ENCODE assay signal across 8 cellular contexts in the genomic region with DNA sequence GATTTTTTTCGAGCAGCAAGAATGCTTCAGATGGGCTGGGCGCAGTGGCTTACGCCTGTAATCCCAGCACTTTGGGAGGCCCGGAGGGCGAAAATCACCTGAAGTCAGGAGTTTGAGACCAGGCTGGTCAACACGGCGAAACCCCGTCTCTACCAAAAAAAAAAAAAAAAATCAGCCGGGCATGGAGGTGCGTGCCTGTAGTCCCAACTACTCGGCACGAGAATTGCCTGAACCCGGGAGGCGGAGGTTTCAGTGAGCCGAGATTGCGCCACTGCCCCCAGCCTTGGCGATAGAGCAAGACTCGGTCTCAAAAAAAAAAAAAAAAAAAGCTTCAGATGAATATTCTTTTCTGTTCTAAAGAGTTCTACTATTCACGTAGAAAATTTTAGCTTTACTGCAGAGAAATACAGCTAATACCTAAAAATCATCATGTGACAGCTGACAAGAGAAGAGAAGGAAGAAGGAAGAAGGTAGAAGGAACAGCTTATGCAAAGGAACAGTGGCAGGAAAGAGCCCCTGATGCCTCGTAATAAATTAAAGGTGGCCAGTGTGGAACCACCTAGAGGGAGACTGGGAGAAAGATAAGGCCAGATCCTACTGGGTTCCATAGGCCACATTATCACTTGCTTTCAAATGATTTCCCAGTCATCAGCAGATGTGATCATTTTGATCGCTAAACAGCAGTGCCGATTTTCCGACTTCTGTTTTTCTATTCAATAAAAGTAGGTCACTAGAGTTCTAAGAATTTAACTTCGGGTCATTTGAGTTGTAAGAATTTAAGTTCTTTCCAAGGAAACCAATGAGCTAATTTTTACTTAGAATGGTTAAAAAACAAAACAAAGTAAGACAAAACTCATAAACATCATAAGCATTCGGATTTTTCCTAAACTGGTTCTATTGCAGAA. TPM values are rescaled to one million over a fixed set of nuclear protein-coding genes. Genes with fewer than 3 reads are reported as not detected.
DNase-seq lines count a peak whose midpoint lies in the region; ATAC-seq and TF ChIP-seq lines count a peak whose summit lies in the region.

No MANE protein-coding gene starts in this region.

- peaks cover 19% of the 10 kb centered on the region for H3K36me3 Mint-ChIP-seq in T-helper 2 cell treated with Interferon-gamma antibody and Interleukin-4, amounts not matched to agents 5 μg/mL and 100 μg/mL, for 36 hours (ENCODE audit: low read depth)
- peaks cover 28% of the 10 kb centered on the region for H3K36me3 Mint-ChIP-seq in activated T-helper 1 cell treated with anti-CD3 and anti-CD28 coated beads, Interleukin-12 subunit alpha, Interleukin-12 subunit beta, Interleukin-2, Interleukin-4 antibody, amounts not matched to agents 30 ng/mL and 10 ng/mL and 1 ng/mL, durations not matched to agents 14 hours and 24 hours and 36 hours (ENCODE audit: low read depth)
- H3K36me3 Mint-ChIP-seq in immature natural killer cell: peaks cover 6 to 8% (median 6%) of the 10 kb centered on the region in 3 donors

- 49 to 51% methylated on average over 25 of the region's 25 CpGs for WGBS in testis, 2 donors

- no peak for DNase-seq in T-helper 2 cell treated with Interferon-gamma antibody and Interleukin-4, amounts not matched to agents 5 μg/mL and 100 μg/mL, for 36 hours (ENCODE audit: low spot score)
- no peak for DNase-seq in T-helper 2 cell
- no peak for DNase-seq in activated T-helper 1 cell treated with anti-CD3 and anti-CD28 coated beads, Interleukin-12 subunit alpha, Interleukin-12 subunit beta, Interleukin-2, Interleukin-4 antibody, amounts not matched to agents 30 ng/mL and 10 ng/mL and 1 ng/mL, durations not matched to agents 14 hours and 24 hours and 36 hours (ENCODE audit: low spot score)
- DNase-seq in immature natural killer cell: no peak
- DNase-seq in testis: no peak
- DNase-seq in NCI-H146 (lab: John Stamatoyannopoulos, UW): no peak

- H3K9me3 Mint-ChIP-seq in T-helper 2 cell treated with Interferon-gamma antibody and Interleukin-4, amounts not matched to agents 5 μg/mL and 100 μg/mL, for 36 hours: no peaks in the 10 kb centered on the region
- H3K9me3 Mint-ChIP-seq in activated T-helper 1 cell treated with anti-CD3 and anti-CD28 coated beads, Interleukin-12 subunit alpha, Interleukin-12 subunit beta, Interleukin-2, Interleukin-4 antibody, amounts not matched to agents 30 ng/mL and 10 ng/mL and 1 ng/mL, durations not matched to agents 14 hours and 24 hours and 36 hours: no peaks in the 10 kb centered on the region
- no peaks in the 10 kb centered on the region for H3K9me3 Mint-ChIP-seq in immature natural killer cell

- peak overlapping the region; percentile 91 to 95 for H3K4me3 ChIP-seq in testis

- intact Hi-C loops in activated T-helper 1 cell treated with anti-CD3 and anti-CD28 coated beads, Interleukin-12 subunit alpha, Interleukin-12 subunit beta, Interleukin-2, Interleukin-4 antibody, amounts not matched to agents 30 ng/mL and 10 ng/mL and 1 ng/mL, durations not matched to agents 14 hours and 24 hours and 36 hours (cut with micrococcal nuclease): loop anchor here (5.0 to 10.0 kb wide), 2 partner anchors 389 to 594 kb away; partner anchors contain the start of genes GLB1 and TMPPE
- intact Hi-C loops in testis (cut with DNase I; ENCODE audit: low total_unique reads): no loop called here

- TF ChIP-seq CTCF in testis (IDR thresholded peaks at IDR 0.05): no peak

- H3K4me1 ChIP-seq in testis: peaks cover 12% of the 10 kb centered on the region

- no peaks in the 10 kb centered on the region for H3K9me3 ChIP-seq in testis

- H3K27me3 ChIP-seq in testis: no peaks in the 10 kb centered on the region

- H3K27ac Mint-ChIP-seq in T-helper 2 cell treated with Interferon-gamma antibody and Interleukin-4, amounts not matched to agents 5 μg/mL and 100 μg/mL, for 36 hours: peak overlapping the region; percentile 67
- peak overlapping the region; percentile 96 for H3K27ac Mint-ChIP-seq in activated T-helper 1 cell treated with anti-CD3 and anti-CD28 coated beads, Interleukin-12 subunit alpha, Interleukin-12 subunit beta, Interleukin-2, Interleukin-4 antibody, amounts not matched to agents 30 ng/mL and 10 ng/mL and 1 ng/mL, durations not matched to agents 14 hours and 24 hours and 36 hours
- H3K27ac Mint-ChIP-seq in immature natural killer cell: peak overlapping the region; percentile 81 to 99 (median 95)

- no peaks in the 10 kb centered on the region for H3K27me3 Mint-ChIP-seq in T-helper 2 cell treated with Interferon-gamma antibody and Interleukin-4, amounts not matched to agents 5 μg/mL and 100 μg/mL, for 36 hours (ENCODE audit: low read depth)
- H3K27me3 Mint-ChIP-seq in activated T-helper 1 cell treated with anti-CD3 and anti-CD28 coated beads, Interleukin-12 subunit alpha, Interleukin-12 subunit beta, Interleukin-2, Interleukin-4 antibody, amounts not matched to agents 30 ng/mL and 10 ng/mL and 1 ng/mL, durations not matched to agents 14 hours and 24 hours and 36 hours (ENCODE audit: insufficient read depth): no peaks in the 10 kb centered on the region
- H3K27me3 Mint-ChIP-seq in immature natural killer cell (ENCODE audit: low read depth in 3 of 3): peaks cover 0 to 9% (median 2%) of the 10 kb centered on the region in 3 donors

- peak overlapping the region; percentile 95 to 98 for H3K27ac ChIP-seq in testis

- no peak for TF ChIP-seq POLR2A in testis (IDR thresholded peaks at IDR 0.05)

- H3K36me3 ChIP-seq in testis (ENCODE audit: low read depth, missing control alignments): no peaks in the 10 kb centered on the region

- ATAC-seq in GM18519 (IDR thresholded peaks at IDR 0.05; ENCODE audit: low FRiP score, unreplicated experiment): no peak
- no peak for ATAC-seq in GM18870 (IDR thresholded peaks at IDR 0.05; ENCODE audit: unreplicated experiment)

- peaks cover 35% of the 10 kb centered on the region for H3K4me1 Mint-ChIP-seq in T-helper 2 cell treated with Interferon-gamma antibody and Interleukin-4, amounts not matched to agents 5 μg/mL and 100 μg/mL, for 36 hours (ENCODE audit: low read depth)
- peaks cover 50% of the 10 kb centered on the region for H3K4me1 Mint-ChIP-seq in activated T-helper 1 cell treated with anti-CD3 and anti-CD28 coated beads, Interleukin-12 subunit alpha, Interleukin-12 subunit beta, Interleukin-2, Interleukin-4 antibody, amounts not matched to agents 30 ng/mL and 10 ng/mL and 1 ng/mL, durations not matched to agents 14 hours and 24 hours and 36 hours (ENCODE audit: low read depth)
- peaks cover 42 to 60% of the 10 kb centered on the region in 2 donors for H3K4me1 Mint-ChIP-seq in immature natural killer cell

- peak overlapping the region; percentile 99 for H3K4me3 Mint-ChIP-seq in T-helper 2 cell treated with Interferon-gamma antibody and Interleukin-4, amounts not matched to agents 5 μg/mL and 100 μg/mL, for 36 hours
- H3K4me3 Mint-ChIP-seq in activated T-helper 1 cell treated with anti-CD3 and anti-CD28 coated beads, Interleukin-12 subunit alpha, Interleukin-12 subunit beta, Interleukin-2, Interleukin-4 antibody, amounts not matched to agents 30 ng/mL and 10 ng/mL and 1 ng/mL, durations not matched to agents 14 hours and 24 hours and 36 hours: peak overlapping the region; percentile 100
- peak overlapping the region; percentile 89 to 98 (median 96) for H3K4me3 Mint-ChIP-seq in immature natural killer cell

RNA-seq across cellular contexts. Expression of gene CMTM6, which starts 1.5 kb away (rescaled TPM):
- 94.2 and 96.4 TPM in 2 replicates for total RNA-seq in activated T-helper 1 cell treated with anti-CD3 and anti-CD28 coated beads, Interleukin-12 subunit alpha, Interleukin-12 subunit beta, Interleukin-2, Interleukin-4 antibody, amounts not matched to agents 30 ng/mL and 10 ng/mL and 1 ng/mL, durations not matched to agents 14 hours and 24 hours and 36 hours
- polyA plus RNA-seq in immature natural killer cell (100 to 1,000 TPM in 2 of 3 donors, 10 to 100 TPM in 1; 92.6 to 153 (median 114) TPM), testis (ENCODE audit: insufficient read depth, low read depth, low replicate concordance) (66.2 TPM)
- 100 to 1,000 TPM; 154 to 199 TPM for total RNA-seq in testis
